ENCODE assay signal across 12 cellular contexts in genomic region chr14:102205560-102205959, GRCh38.
"Had no signal": no experiment of that assay in that cellular context is flagged by ENCODE, and none has a peak within 500 bp of the region (broad histone marks: within the 10 kb centered on the region; RNA-seq: fewer than 3 reads in every experiment).

No MANE protein-coding gene starts in this region.

- H3K9me3 ChIP-seq: ovary had no signal

- H3K4me3 ChIP-seq: ovary had no signal

- H3K27ac Mint-ChIP-seq: activated CD4-positive, alpha-beta memory T cell treated with anti-CD3 and anti-CD28 coated beads, Interleukin-2, amount 10 ng/mL, durations not matched to agents 7 days and 5 days; activated CD4-positive, alpha-beta T cell treated with anti-CD3 and anti-CD28 coated beads for 36 hours; nephron progenitor cell had no signal

- H3K9me3 Mint-ChIP-seq: activated CD4-positive, alpha-beta memory T cell treated with anti-CD3 and anti-CD28 coated beads, Interleukin-2, amount 10 ng/mL, durations not matched to agents 7 days and 5 days; nephron progenitor cell; stimulated activated naive CD8-positive, alpha-beta T cell treated with anti-CD3 and anti-CD28 coated beads, Interleukin-15, amount 100 ng/mL, for 72 hours had no signal

- DNase-seq: activated CD4-positive, alpha-beta memory T cell treated with anti-CD3 and anti-CD28 coated beads, Interleukin-2, amount 10 ng/mL, durations not matched to agents 7 days and 5 days; activated CD4-positive, alpha-beta T cell treated with anti-CD3 and anti-CD28 coated beads for 36 hours; activated naive CD4-positive, alpha-beta T cell treated with Interleukin-2 at 50 U/mL for 16 hours; central memory CD4-positive, alpha-beta T cell; left colon; nephron progenitor cell; ovary; stimulated activated CD4-positive, alpha-beta T cell treated with anti-CD3 and anti-CD28 coated beads, Interleukin-15, amount 100 ng/mL, for 24 hours; stimulated activated CD4-positive, alpha-beta T cell treated with anti-CD3 and anti-CD28 coated beads, Interleukin-4, amount 100 ng/mL, for 24 hours; stimulated activated naive CD8-positive, alpha-beta T cell treated with anti-CD3 and anti-CD28 coated beads, Interleukin-15, amount 100 ng/mL, for 72 hours; T1000 had no signal

- ATAC-seq: activated CD4-positive, alpha-beta T cell treated with anti-CD3 and anti-CD28 coated beads for 36 hours; esophagus mucosa; left colon; stimulated activated naive CD8-positive, alpha-beta T cell treated with anti-CD3 and anti-CD28 coated beads, Interleukin-15, amount 100 ng/mL, for 72 hours had no signal

- H3K27ac ChIP-seq: ovary had no signal

- H3K4me3 Mint-ChIP-seq: activated CD4-positive, alpha-beta memory T cell treated with anti-CD3 and anti-CD28 coated beads, Interleukin-2, amount 10 ng/mL, durations not matched to agents 7 days and 5 days; activated CD4-positive, alpha-beta T cell treated with anti-CD3 and anti-CD28 coated beads for 36 hours; nephron progenitor cell; stimulated activated naive CD8-positive, alpha-beta T cell treated with anti-CD3 and anti-CD28 coated beads, Interleukin-15, amount 100 ng/mL, for 72 hours had no signal

- H3K27me3 ChIP-seq: ovary had no signal

- H3K36me3 ChIP-seq: ovary had no signal

- H3K27me3 Mint-ChIP-seq: activated CD4-positive, alpha-beta memory T cell treated with anti-CD3 and anti-CD28 coated beads, Interleukin-2, amount 10 ng/mL, durations not matched to agents 7 days and 5 days; activated CD4-positive, alpha-beta T cell treated with anti-CD3 and anti-CD28 coated beads for 36 hours; stimulated activated naive CD8-positive, alpha-beta T cell treated with anti-CD3 and anti-CD28 coated beads, Interleukin-15, amount 100 ng/mL, for 72 hours had no signal
